ENCODE assay signal across 23 cellular contexts in the genomic region with DNA sequence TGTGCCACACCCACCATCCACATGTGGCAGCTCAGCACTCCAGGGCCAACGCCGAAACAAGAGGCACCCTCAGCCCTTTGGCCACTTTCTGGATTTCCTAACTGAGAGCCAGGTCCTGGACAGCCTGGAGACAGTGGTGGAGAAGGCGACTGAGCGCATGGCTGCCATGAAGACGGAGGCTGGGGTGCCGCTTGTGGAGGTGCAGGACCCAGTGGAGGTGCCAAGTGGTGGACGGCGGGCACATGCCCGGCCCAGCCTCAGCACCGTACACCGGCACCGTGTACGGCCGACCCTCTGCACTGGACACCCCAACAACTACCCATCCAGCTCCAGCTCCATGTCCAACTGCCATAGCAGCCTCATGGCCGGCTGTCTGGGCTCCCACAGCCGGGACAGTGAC. TPM values are rescaled to one million over a fixed set of nuclear protein-coding genes. Genes with fewer than 3 reads are reported as not detected.
"Had no signal": no experiment of that assay in that cellular context is flagged by ENCODE, and none has a peak within 500 bp of the region (broad histone marks: within the 10 kb centered on the region; RNA-seq: fewer than 3 reads in every experiment).

No MANE protein-coding gene starts in this region.

- DNase-seq: dermis blood vessel endothelial cell; dorsolateral prefrontal cortex; effector CD4-positive, alpha-beta T cell; effector memory CD4-positive, alpha-beta T cell; hypothalamus; immature natural killer cell; islet precursor cell; left cardiac atrium; left ventricle myocardium superior; lower lobe of right lung; mesenchymal stem cell; mucosa of descending colon had no signal

- H3K4me2 ChIP-seq: hepatocyte had no signal

- ATAC-seq: gastroesophageal sphincter, heart left ventricle, left cardiac atrium, left lung, left ventricle myocardium superior, lower lobe of right lung, mucosa of descending colon had no signal

- H3K27me3 ChIP-seq: dorsolateral prefrontal cortex, esophagus muscularis mucosa, foreskin keratinocyte, gastroesophageal sphincter, heart left ventricle, hepatocyte, left lung had no signal

- H3K4me1 ChIP-seq: foreskin keratinocyte had no signal

- H3K4me3 ChIP-seq: coronary artery, dorsolateral prefrontal cortex, esophagus muscularis mucosa, gastroesophageal sphincter, heart left ventricle, hepatocyte, left lung, lower lobe of right lung, mucosa of descending colon had no signal

- H3K27ac ChIP-seq: coronary artery, dorsolateral prefrontal cortex, esophagus muscularis mucosa, foreskin keratinocyte, gastroesophageal sphincter, heart left ventricle, hepatocyte, left lung, lower lobe of right lung had no signal

- FAIRE-seq: colon, endothelial cell of umbilical vein, frontal cortex had no signal

- H2AFZ ChIP-seq: hepatocyte had no signal

- H3K36me3 ChIP-seq: esophagus muscularis mucosa, gastroesophageal sphincter, heart left ventricle, left lung, lower lobe of right lung had no signal

- H3K9me3 ChIP-seq: esophagus muscularis mucosa, gastroesophageal sphincter, heart left ventricle, left lung, lower lobe of right lung, mucosa of descending colon had no signal

RNA-seq across cellular contexts. Expression of a gene that starts 1.5 kb away (rescaled TPM):
- total RNA-seq: frontal cortex, left ventricle myocardium superior, lung microvascular endothelial cell had no signal
